26 cellular contexts compared by ENCODE assay signal in genomic region chr22:33908201-33909074, GRCh38. TPM values are rescaled to one million over a fixed set of nuclear protein-coding genes. Genes with fewer than 3 reads are reported as not detected.
A peak's percentile ranks its signal among the peaks of the same experiment; 100 is the strongest.
DNase-seq lines count a peak whose midpoint lies in the region; ATAC-seq and TF ChIP-seq lines count a peak whose summit lies in the region.
"Had no signal": no experiment of that assay in that cellular context is flagged by ENCODE, and none has a peak within 500 bp of the region (broad histone marks: within the 10 kb centered on the region; RNA-seq: fewer than 3 reads in every experiment).

No MANE protein-coding gene starts in this region.

- H3K36me3 ChIP-seq in gastroesophageal sphincter (no peaks in the 10 kb centered on the region), trophoblast cell (ENCODE audit: control insufficient read depth in 1 of 2, insufficient read depth in 2 of 2, low read length in 2 of 2) (peaks cover 2 to 12% of the 10 kb centered on the region in 2 experiments), uterus (no peaks in the 10 kb centered on the region)
- H3K36me3 ChIP-seq: brain microvascular endothelial cell, upper lobe of right lung had no signal

- H3K27ac ChIP-seq in gastroesophageal sphincter (peak overlapping the region; percentile 2 to 80 (median 78)), trophoblast cell (ENCODE audit: low read depth, low read length) (no peak overlapping the region), uterus (peak overlapping the region; percentile 73 to 74)
- H3K27ac ChIP-seq: 22Rv1, brain microvascular endothelial cell, upper lobe of right lung had no signal

- peak; percentile 39 for DNase-seq in NCI-H82 (lab: John Stamatoyannopoulos, UW)
- no peak for DNase-seq in NCI-H82 treated with DMSO at 0.1 percent for 48 hours (lab: John Stamatoyannopoulos, UW; ENCODE audit: unreplicated experiment)
- no peak for DNase-seq in trophoblast cell
- DNase-seq in uterus = no peak
- no peak for DNase-seq in activated CD4-positive, alpha-beta T cell treated with anti-CD3 and anti-CD28 coated beads for 1 hour
- no peak for DNase-seq in SHP77 (lab: John Stamatoyannopoulos, UW)
- DNase-seq in activated CD4-positive, alpha-beta T cell treated with anti-CD3 and anti-CD28 coated beads for 48 hours = no peak
- DNase-seq: activated CD4-positive, alpha-beta T cell treated with anti-CD3 and anti-CD28 coated beads, Interleukin-2, amount 10 ng/mL, durations not matched to agents 24 days and 14 days; activated naive CD8-positive, alpha-beta T cell treated with anti-CD3 and anti-CD28 coated beads, Interleukin-2, amount 10 ng/mL, durations not matched to agents 7 days and 5 days; COR-L47; HCEC 1CT; mesendoderm; NCI-H1417; NCI-H524; SHP77 treated with DMSO at 0.1 percent for 48 hours; small intestine; stimulated activated CD4-positive, alpha-beta T cell treated with anti-CD3 and anti-CD28 coated beads, Interleukin-2, amount 100 ng/mL, for 48 hours; stimulated activated naive CD8-positive, alpha-beta T cell treated with anti-CD3 and anti-CD28 coated beads, Interleukin-15, Interleukin-2, amounts not matched to agents 100 U/mL and 50 U/mL, for 24 hours; T-cell; upper lobe of right lung had no signal

- ATAC-seq in gastroesophageal sphincter = no peak
- ATAC-seq: activated T-helper 17 cell treated with anti-CD3 and anti-CD28 coated beads, Interleukin-2, amount 50 U/mL, for 72 hours; HepG2; natural killer cell treated with Interleukin-12 subunit alpha and Interleukin-12 subunit beta and Interleukin-15 and Interleukin-18, amount 100 ng/mL, for 72 hours; stimulated activated naive CD8-positive, alpha-beta T cell treated with anti-CD3 and anti-CD28 coated beads, Interleukin-15, Interleukin-2, amounts not matched to agents 100 U/mL and 50 U/mL, for 24 hours; T-cell had no signal

- H3K9me3 ChIP-seq in gastroesophageal sphincter (no peaks in the 10 kb centered on the region), trophoblast cell (ENCODE audit: insufficient read depth, low read depth, low read length) (no peaks in the 10 kb centered on the region), uterus (no peaks in the 10 kb centered on the region)
- H3K9me3 ChIP-seq: upper lobe of right lung had no signal

- H3K4ac ChIP-seq in trophoblast cell (ENCODE audit: low read depth, low read length) = peak overlapping the region; percentile 24

- H2AFZ ChIP-seq in trophoblast cell (ENCODE audit: insufficient read depth, low read length, poor library complexity) = no peak overlapping the region

- TF ChIP-seq CTCF in gastroesophageal sphincter (IDR thresholded peaks at IDR 0.05) = no peak
- no peak for TF ChIP-seq CTCF in uterus (IDR thresholded peaks at IDR 0.05)

- no peak overlapping the region for H3K4me2 ChIP-seq in trophoblast cell (ENCODE audit: low read length)

- no peak overlapping the region for H3K9ac ChIP-seq in trophoblast cell (ENCODE audit: low read length)

- TF ChIP-seq POLR2A in gastroesophageal sphincter (IDR thresholded peaks at IDR 0.05) = no peak
- TF ChIP-seq POLR2A in uterus (IDR thresholded peaks at IDR 0.05) = no peak

- no peak for TF ChIP-seq EP300 in gastroesophageal sphincter (IDR thresholded peaks at IDR 0.05)

- no peak overlapping the region for H3K4me3 ChIP-seq in gastroesophageal sphincter
- H3K4me3 ChIP-seq in trophoblast cell (ENCODE audit: low read depth, low read length) = no peak overlapping the region
- no peak overlapping the region for H3K4me3 ChIP-seq in uterus
- H3K4me3 ChIP-seq: upper lobe of right lung had no signal

- H4K12ac ChIP-seq in trophoblast cell (ENCODE audit: low read depth, low read length) = no peak overlapping the region

- no peak overlapping the region for H2BK12ac ChIP-seq in trophoblast cell (ENCODE audit: low read length)

- H3K27me3 ChIP-seq in gastroesophageal sphincter (no peaks in the 10 kb centered on the region), trophoblast cell (ENCODE audit: insufficient read depth, low read length) (no peaks in the 10 kb centered on the region), uterus (no peaks in the 10 kb centered on the region)
- H3K27me3 ChIP-seq: brain microvascular endothelial cell, upper lobe of right lung had no signal

- no peak overlapping the region for H2AK5ac ChIP-seq in trophoblast cell (ENCODE audit: low read length)

- H3K4me1 ChIP-seq in gastroesophageal sphincter = peaks cover 0 to 32% (median 20%) of the 10 kb centered on the region in 3 donors
- peaks cover 0 to 2% of the 10 kb centered on the region in 2 experiments for H3K4me1 ChIP-seq in trophoblast cell (ENCODE audit: control insufficient read depth in 1 of 2, insufficient read depth in 2 of 2, low read length in 2 of 2)
- peaks cover 0 to 4% of the 10 kb centered on the region in 2 donors for H3K4me1 ChIP-seq in uterus
- H3K4me1 ChIP-seq: upper lobe of right lung had no signal

- H3K79me2 ChIP-seq in trophoblast cell (ENCODE audit: control insufficient read depth, insufficient read depth, low read length, poor library complexity) = no peaks in the 10 kb centered on the region

- H4K8ac ChIP-seq in trophoblast cell (ENCODE audit: low read depth, low read length) = no peak overlapping the region

- WGBS in gastroesophageal sphincter (ENCODE audit: low coverage in 1 of 2), 2 donors = 54 to 59% methylated on average over 8 of the region's 10 CpGs
- WGBS in trophoblast cell (ENCODE audit: extremely low coverage, insufficient coverage, insufficient read length) = no CpG with 5 or more reads among the region's 10 CpGs

- intact Hi-C loops in uterus (cut with DNase I; ENCODE audit: low total_unique reads) = no loop called here

- no peak overlapping the region for H2BK5ac ChIP-seq in trophoblast cell (ENCODE audit: low read depth, low read length, poor library complexity)

- no peak overlapping the region for H3K23ac ChIP-seq in trophoblast cell (ENCODE audit: low read length)

- no peak overlapping the region for H3K18ac ChIP-seq in trophoblast cell (ENCODE audit: low read length)

- no peaks in the 10 kb centered on the region for H3K79me1 ChIP-seq in trophoblast cell (ENCODE audit: low read length)

- H2BK120ac ChIP-seq in trophoblast cell (ENCODE audit: insufficient read depth, low read length, poor library complexity) = no peak overlapping the region

- no peak overlapping the region for H3K14ac ChIP-seq in trophoblast cell (ENCODE audit: low read length)

- H4K91ac ChIP-seq in trophoblast cell (ENCODE audit: low read depth, low read length) = no peak overlapping the region

RNA-seq across cellular contexts. Expression of gene LARGE1, which starts 11.8 kb away (rescaled TPM):
- total RNA-seq in gastroesophageal sphincter = 10 to 100 TPM; 23.0 to 67.8 (median 48.0) TPM
- polyA plus RNA-seq in trophoblast cell (2013) = 17.3 and 17.7 TPM in 2 replicates
- total RNA-seq in uterus = 10 to 100 TPM; 18.7 to 82.1 (median 39.2) TPM
